Comparison of ENCODE assay signal across 9 cellular contexts in genomic region chr4:158817562-158818370, GRCh38. TPM values are rescaled to one million over a fixed set of nuclear protein-coding genes. Genes with fewer than 3 reads are reported as not detected.
DNase-seq lines count a peak whose midpoint lies in the region; ATAC-seq and TF ChIP-seq lines count a peak whose summit lies in the region.
"Had no signal": no experiment of that assay in that cellular context is flagged by ENCODE, and none has a peak within 500 bp of the region (broad histone marks: within the 10 kb centered on the region; RNA-seq: fewer than 3 reads in every experiment).

No MANE protein-coding gene starts in this region.

- no peaks in the 10 kb centered on the region for H3K9me3 ChIP-seq in ascending aorta

- peaks cover 84% of the 10 kb centered on the region for H3K27me3 Mint-ChIP-seq in stimulated activated memory B cell treated with anti-CD40 and anti-IgM and Interleukin-4, amounts not matched to agents 10 μg/mL and 1 μg/mL and 100 μg/mL, for 72 hours

- intact Hi-C loops in ascending aorta (cut with DNase I) = no loop called here

- no peaks in the 10 kb centered on the region for H3K27me3 ChIP-seq in ascending aorta

- ATAC-seq in HG03342 (IDR thresholded peaks at IDR 0.05; ENCODE audit: unreplicated experiment) = peak; percentile 73
- peak; percentile 67 for ATAC-seq in stimulated activated memory B cell treated with anti-CD40 and anti-IgM and Interleukin-4, amounts not matched to agents 10 μg/mL and 1 μg/mL and 100 μg/mL, for 72 hours

- no peaks in the 10 kb centered on the region for H3K36me3 ChIP-seq in ascending aorta

- peaks cover 2% of the 10 kb centered on the region for H3K9me3 Mint-ChIP-seq in stimulated activated memory B cell treated with anti-CD40 and anti-IgM and Interleukin-4, amounts not matched to agents 10 μg/mL and 1 μg/mL and 100 μg/mL, for 72 hours

- TF ChIP-seq CTCF in ascending aorta (IDR thresholded peaks at IDR 0.05) = no peak

- peaks cover 14 to 39% of the 10 kb centered on the region in 2 donors for H3K4me1 ChIP-seq in ascending aorta

- H3K4me1 Mint-ChIP-seq in stimulated activated memory B cell treated with anti-CD40 and anti-IgM and Interleukin-4, amounts not matched to agents 10 μg/mL and 1 μg/mL and 100 μg/mL, for 72 hours = peaks cover 13% of the 10 kb centered on the region

- no peak overlapping the region for H3K4me3 ChIP-seq in ascending aorta

- H3K27ac Mint-ChIP-seq in stimulated activated memory B cell treated with anti-CD40 and anti-IgM and Interleukin-4, amounts not matched to agents 10 μg/mL and 1 μg/mL and 100 μg/mL, for 72 hours = no peak overlapping the region

- peak; percentile 6 for DNase-seq in NCI-H82 (lab: John Stamatoyannopoulos, UW)
- DNase-seq in NCI-H82 treated with DMSO at 0.1 percent for 48 hours (lab: John Stamatoyannopoulos, UW; ENCODE audit: unreplicated experiment) = no peak
- no peak for DNase-seq in ascending aorta (ENCODE audit: low spot score in 2 of 2)
- DNase-seq in inferior parietal cortex (ENCODE audit: extremely low spot score) = no peak
- no peak for DNase-seq in AG20443 (ENCODE audit: low spot score)
- no peak for DNase-seq in NCI-H1048 (lab: John Stamatoyannopoulos, UW)

- H3K4me3 Mint-ChIP-seq in stimulated activated memory B cell treated with anti-CD40 and anti-IgM and Interleukin-4, amounts not matched to agents 10 μg/mL and 1 μg/mL and 100 μg/mL, for 72 hours = no peak overlapping the region

- no peaks in the 10 kb centered on the region for H3K36me3 Mint-ChIP-seq in stimulated activated memory B cell treated with anti-CD40 and anti-IgM and Interleukin-4, amounts not matched to agents 10 μg/mL and 1 μg/mL and 100 μg/mL, for 72 hours

- peak overlapping the region; percentile 38 to 42 for H3K27ac ChIP-seq in ascending aorta
- H3K27ac ChIP-seq: 22Rv1 had no signal

RNA-seq across cellular contexts. Expression of gene FNIP2, which starts 48.9 kb away (rescaled TPM):
- 44.1 TPM for total RNA-seq in ascending aorta
